7 cellular contexts compared by ENCODE assay signal in genomic region chr21:28008245-28008644, GRCh38.
DNase-seq lines count a peak whose midpoint lies in the region; TF ChIP-seq lines count a peak whose summit lies in the region.
"Not testable (repeated sequence)": the region's sequence is repeated elsewhere in the genome, so short reads cannot be mapped to it uniquely, and the experiment has no call there.

No MANE protein-coding gene starts in this region.

- not testable (repeated sequence) for H3K36me3 Mint-ChIP-seq in brain

- peaks cover 32% of the 10 kb centered on the region for H3K4me1 Mint-ChIP-seq in brain

- H3K27ac ChIP-seq in cardiac muscle cell: peak overlapping the region; percentile 40

- TF ChIP-seq CTCF in brain (conservative IDR thresholded peaks at IDR 0.05); cardiac muscle cell (IDR thresholded peaks at IDR 0.05; ENCODE audit: low read depth, low read length): not testable (repeated sequence)

- DNase-seq in DMS 273 (lab: John Stamatoyannopoulos, UW; ENCODE audit: unreplicated experiment) (peak; percentile 55), NCI-H1694 treated with DMSO at 0.1 percent for 48 hours (lab: John Stamatoyannopoulos, UW) (peak; percentile 17), NCI-H446 treated with DMSO at 0.1 percent for 48 hours (lab: John Stamatoyannopoulos, UW) (peak; percentile 92), OCI-M1 (lab: John Stamatoyannopoulos, UW) (peak; percentile 5), cardiac muscle cell (ENCODE audit: low read depth in 1 of 2, low spot score in 1 of 2) (peak in 1 of 2 donors; percentile 59), retina (peak; percentile 34)

- not testable (repeated sequence) for H3K36me3 ChIP-seq in cardiac muscle cell

- H3K27me3 ChIP-seq in cardiac muscle cell: not testable (repeated sequence)

- not testable (repeated sequence) for H3K9me3 Mint-ChIP-seq in brain

- not testable (repeated sequence) for H3K4me1 ChIP-seq in cardiac muscle cell (ENCODE audit: low read depth)

- H3K4me3 ChIP-seq in cardiac muscle cell: not testable (repeated sequence)

- peak overlapping the region in 3 of 5 experiments; percentile 0 to 8 (median 1) for H3K27ac Mint-ChIP-seq in brain

- H3K27me3 Mint-ChIP-seq in brain: not testable (repeated sequence)

- H3K4me3 Mint-ChIP-seq in brain: not testable (repeated sequence)

- not testable (repeated sequence) for H3K9me3 ChIP-seq in cardiac muscle cell (ENCODE audit: low read depth)
